ENCODE assay signal across 1 cellular context in genomic region chr10:97736902-97737769, GRCh38.
TF ChIP-seq lines count a peak whose summit lies in the region.

A gene with protein sequence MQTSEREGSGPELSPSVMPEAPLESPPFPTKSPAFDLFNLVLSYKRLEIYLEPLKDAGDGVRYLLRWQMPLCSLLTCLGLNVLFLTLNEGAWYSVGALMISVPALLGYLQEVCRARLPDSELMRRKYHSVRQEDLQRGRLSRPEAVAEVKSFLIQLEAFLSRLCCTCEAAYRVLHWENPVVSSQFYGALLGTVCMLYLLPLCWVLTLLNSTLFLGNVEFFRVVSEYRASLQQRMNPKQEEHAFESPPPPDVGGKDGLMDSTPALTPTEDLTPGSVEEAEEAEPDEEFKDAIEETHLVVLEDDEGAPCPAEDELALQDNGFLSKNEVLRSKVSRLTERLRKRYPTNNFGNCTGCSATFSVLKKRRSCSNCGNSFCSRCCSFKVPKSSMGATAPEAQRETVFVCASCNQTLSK (plus strand): TSS chr10:97737128. CDS start chr10:97738478, 1,350 bp downstream.

TF ChIP-seq in HEK293, 187 proteins besides CTCF, POLR2A, EP300 and RAD21 (continued from another document and continues in another):
- no peak for TF ChIP-seq RBAK (tag by site-specific recombination; IDR thresholded peaks at IDR 0.05)
- TF ChIP-seq GLIS2 (tag by site-specific recombination; IDR thresholded peaks at IDR 0.05), result peak; percentile 61
- no peak for TF ChIP-seq SALL2 (tag by site-specific recombination; IDR thresholded peaks at IDR 0.05; ENCODE audit: borderline replicate concordance)
- TF ChIP-seq ZNF488 (tag by site-specific recombination; IDR thresholded peaks at IDR 0.05), result no peak
- no peak for TF ChIP-seq ZNF521 (tag by site-specific recombination; IDR thresholded peaks at IDR 0.05)
- no peak for TF ChIP-seq ZNF785 (tag by site-specific recombination; IDR thresholded peaks at IDR 0.05)
- TF ChIP-seq ZNF138 (tag by site-specific recombination; IDR thresholded peaks at IDR 0.05; ENCODE audit: borderline replicate concordance), result no peak
- TF ChIP-seq ZNF302 (tag by site-specific recombination; IDR thresholded peaks at IDR 0.05; ENCODE audit: low read depth), result no peak
- no peak for TF ChIP-seq ZNF114 (tag by site-specific recombination; IDR thresholded peaks at IDR 0.05)
- TF ChIP-seq ZNF248 (tag by site-specific recombination; IDR thresholded peaks at IDR 0.05), result no peak
- peak; percentile 49; the same call in 1 of the 2 replicates for TF ChIP-seq ZNF2 (tag by site-specific recombination; IDR thresholded peaks at IDR 0.05)
- TF ChIP-seq GFI1B (tag by site-specific recombination; IDR thresholded peaks at IDR 0.05), result no peak
- 0 out of 2 replicates have a peak, but pooled peaks have one; percentile 43 for TF ChIP-seq ZNF561 (tag by site-specific recombination; IDR thresholded peaks at IDR 0.05; ENCODE audit: borderline replicate concordance)
- TF ChIP-seq KLF8 (tag by site-specific recombination; IDR thresholded peaks at IDR 0.05), result no peak; the same call in 1 of the 2 replicates
- TF ChIP-seq MEIS1 (CRISPR knock-in tag; IDR thresholded peaks at IDR 0.05; ENCODE audit: borderline replicate concordance), result no peak
- no peak for TF ChIP-seq ZNF366 (tag by site-specific recombination; conservative IDR thresholded peaks at IDR 0.05)
- peak; percentile 82; the same call in 1 of the 2 replicates for TF ChIP-seq PATZ1 (tag by site-specific recombination; IDR thresholded peaks at IDR 0.05)
- peak; percentile 68; the same call in 1 of the 2 replicates for TF ChIP-seq ZBTB7A (tag by site-specific recombination; IDR thresholded peaks at IDR 0.05; ENCODE audit: low read depth)
- no peak for TF ChIP-seq ZNF16 (tag by site-specific recombination; IDR thresholded peaks at IDR 0.05; ENCODE audit: low read depth)
- no peak for TF ChIP-seq ZNF549 (tag by site-specific recombination; IDR thresholded peaks at IDR 0.05)
- TF ChIP-seq ZNF292 (tag by site-specific recombination; IDR thresholded peaks at IDR 0.05; ENCODE audit: borderline replicate concordance, low read depth), result no peak
- TF ChIP-seq ZBTB49 (tag by site-specific recombination; IDR thresholded peaks at IDR 0.05; ENCODE audit: low read depth), result no peak
- peak; percentile 71 for TF ChIP-seq SP2 (tag by site-specific recombination; IDR thresholded peaks at IDR 0.05)
- TF ChIP-seq ZNF610 (tag by site-specific recombination; IDR thresholded peaks at IDR 0.05; ENCODE audit: borderline replicate concordance), result peak; percentile 70
- TF ChIP-seq ZFP3 (tag by site-specific recombination; IDR thresholded peaks at IDR 0.05; ENCODE audit: low read depth), result no peak
- 0 out of 2 replicates have a peak, but pooled peaks have one; percentile 31 for TF ChIP-seq ZNF843 (tag by site-specific recombination; IDR thresholded peaks at IDR 0.05)
- TF ChIP-seq ZNF394 (tag by site-specific recombination; IDR thresholded peaks at IDR 0.05; ENCODE audit: borderline replicate concordance), result 0 out of 2 replicates have a peak, but pooled peaks have one; percentile 16
- peak; percentile 78 for TF ChIP-seq EGR2 (tag by site-specific recombination; IDR thresholded peaks at IDR 0.05; ENCODE audit: low read depth)
- no peak for TF ChIP-seq ZNF223 (tag by site-specific recombination; IDR thresholded peaks at IDR 0.05)
- TF ChIP-seq ZNF112 (tag by site-specific recombination; IDR thresholded peaks at IDR 0.05), result no peak
- no peak for TF ChIP-seq ZNF140 (tag by site-specific recombination; IDR thresholded peaks at IDR 0.05)
- no peak for TF ChIP-seq FEZF1 (tag by site-specific recombination; IDR thresholded peaks at IDR 0.05)
- no peak for TF ChIP-seq ZNF510 (tag by site-specific recombination; IDR thresholded peaks at IDR 0.05; ENCODE audit: insufficient replicate concordance)
- 0 out of 2 replicates have a peak, but pooled peaks have one; percentile 31 for TF ChIP-seq WT1 (tag by site-specific recombination; IDR thresholded peaks at IDR 0.05)
- TF ChIP-seq ZBTB17 (tag by site-specific recombination; IDR thresholded peaks at IDR 0.05), result peak; percentile 77
- TF ChIP-seq ZNF175 (tag by site-specific recombination; IDR thresholded peaks at IDR 0.05), result no peak
- no peak for TF ChIP-seq ZNF239 (tag by site-specific recombination; IDR thresholded peaks at IDR 0.05)
- TF ChIP-seq, protein P1, sequence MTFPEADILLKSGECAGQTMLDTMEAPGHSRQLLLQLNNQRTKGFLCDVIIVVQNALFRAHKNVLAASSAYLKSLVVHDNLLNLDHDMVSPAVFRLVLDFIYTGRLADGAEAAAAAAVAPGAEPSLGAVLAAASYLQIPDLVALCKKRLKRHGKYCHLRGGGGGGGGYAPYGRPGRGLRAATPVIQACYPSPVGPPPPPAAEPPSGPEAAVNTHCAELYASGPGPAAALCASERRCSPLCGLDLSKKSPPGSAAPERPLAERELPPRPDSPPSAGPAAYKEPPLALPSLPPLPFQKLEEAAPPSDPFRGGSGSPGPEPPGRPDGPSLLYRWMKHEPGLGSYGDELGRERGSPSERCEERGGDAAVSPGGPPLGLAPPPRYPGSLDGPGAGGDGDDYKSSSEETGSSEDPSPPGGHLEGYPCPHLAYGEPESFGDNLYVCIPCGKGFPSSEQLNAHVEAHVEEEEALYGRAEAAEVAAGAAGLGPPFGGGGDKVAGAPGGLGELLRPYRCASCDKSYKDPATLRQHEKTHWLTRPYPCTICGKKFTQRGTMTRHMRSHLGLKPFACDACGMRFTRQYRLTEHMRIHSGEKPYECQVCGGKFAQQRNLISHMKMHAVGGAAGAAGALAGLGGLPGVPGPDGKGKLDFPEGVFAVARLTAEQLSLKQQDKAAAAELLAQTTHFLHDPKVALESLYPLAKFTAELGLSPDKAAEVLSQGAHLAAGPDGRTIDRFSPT (tag by site-specific recombination; IDR thresholded peaks at IDR 0.05), result peak; percentile 50; the same call in 1 of the 2 replicates
- TF ChIP-seq ZNF184 (tag by site-specific recombination; IDR thresholded peaks at IDR 0.05), result no peak
- no peak for TF ChIP-seq ZNF501 (tag by site-specific recombination; IDR thresholded peaks at IDR 0.05)
- TF ChIP-seq SCRT1 (tag by site-specific recombination; IDR thresholded peaks at IDR 0.05; ENCODE audit: borderline replicate concordance), result no peak
- peak; percentile 40; the same call in 1 of the 2 replicates for TF ChIP-seq BCL11A (tag by site-specific recombination; IDR thresholded peaks at IDR 0.05; ENCODE audit: low read depth)
- TF ChIP-seq ZNF768 (tag by site-specific recombination; IDR thresholded peaks at IDR 0.05), result no peak
- TF ChIP-seq ZBTB26 (tag by site-specific recombination; optimal IDR thresholded peaks at IDR 0.05), result peak; percentile 62
- TF ChIP-seq ZSCAN16 (tag by site-specific recombination; IDR thresholded peaks at IDR 0.05), result peak; percentile 1; the same call in 1 of the 2 replicates
- TF ChIP-seq ZSCAN30 (tag by site-specific recombination; IDR thresholded peaks at IDR 0.05), result peak; percentile 49
- TF ChIP-seq PRDM10 (tag by site-specific recombination; IDR thresholded peaks at IDR 0.05), result peak; percentile 38; the same call in 1 of the 2 replicates
- 0 out of 2 replicates have a peak, but pooled peaks have one; percentile 60 for TF ChIP-seq ZNF837 (tag by site-specific recombination; IDR thresholded peaks at IDR 0.05)
- TF ChIP-seq ZSCAN4 (tag by site-specific recombination; IDR thresholded peaks at IDR 0.05), result no peak
- TF ChIP-seq ZNF23 (tag by site-specific recombination; IDR thresholded peaks at IDR 0.05; ENCODE audit: borderline replicate concordance), result no peak
- no peak for TF ChIP-seq ZNF169 (tag by site-specific recombination; IDR thresholded peaks at IDR 0.05)
- no peak for TF ChIP-seq ZNF776 (tag by site-specific recombination; IDR thresholded peaks at IDR 0.05; ENCODE audit: borderline replicate concordance)
- peak; percentile 89 for TF ChIP-seq SETDB1 (IDR thresholded peaks at IDR 0.05; ENCODE audit: insufficient read length, low read length)
- TF ChIP-seq ZNF10 (tag by site-specific recombination; IDR thresholded peaks at IDR 0.05), result 0 out of 2 replicates have a peak, but pooled peaks have one; percentile 19
- TF ChIP-seq ZNF155 (tag by site-specific recombination; IDR thresholded peaks at IDR 0.05), result no peak
- TF ChIP-seq ZNF19 (tag by site-specific recombination; IDR thresholded peaks at IDR 0.05; ENCODE audit: low read depth), result no peak
